17 cellular contexts compared by ENCODE assay signal in the genomic region with DNA sequence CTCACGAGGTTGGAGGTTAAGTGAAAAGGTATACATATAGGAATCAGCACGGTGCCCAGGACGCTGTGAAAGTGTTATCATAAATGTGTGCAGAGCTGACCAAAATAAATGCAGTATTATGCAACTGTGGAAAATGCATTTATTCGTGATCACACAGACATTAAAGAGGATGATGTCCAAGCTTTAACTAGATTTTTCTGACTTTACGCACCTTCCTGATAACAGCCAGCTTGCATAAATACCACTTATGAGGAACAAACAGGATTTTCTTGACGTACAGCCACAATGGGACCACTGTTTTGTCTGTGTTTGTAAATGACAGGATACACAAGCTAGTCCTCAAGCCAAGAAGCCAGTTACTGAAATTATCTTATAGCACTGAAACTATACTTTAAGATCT.
DNase-seq lines count a peak whose midpoint lies in the region; ATAC-seq, FAIRE-seq and TF ChIP-seq lines count a peak whose summit lies in the region.
"Had no signal": no experiment of that assay in that cellular context is flagged by ENCODE, and none has a peak within 500 bp of the region (broad histone marks: within the 10 kb centered on the region; RNA-seq: fewer than 3 reads in every experiment).

No MANE protein-coding gene starts in this region.

- no peaks in the 10 kb centered on the region for H3K27me3 Mint-ChIP-seq in Caco-2 (ENCODE audit: insufficient read depth, unreplicated experiment)
- no peaks in the 10 kb centered on the region for H3K27me3 Mint-ChIP-seq in activated CD4-positive, alpha-beta memory T cell treated with anti-CD3 and anti-CD28 coated beads, Interleukin-2, amount 10 ng/mL, durations not matched to agents 7 days and 5 days

- no peak for ATAC-seq in pancreas
- ATAC-seq in left ventricle myocardium superior: no peak
- ATAC-seq: CD8-positive, alpha-beta T cell; K562 had no signal

- H3K27ac ChIP-seq in colonic mucosa (peak overlapping the region; percentile 7), pancreas (peak overlapping the region; percentile 28 to 85 (median 78))
- H3K27ac ChIP-seq: BLaER1 treated with 17β-estradiol and CSF1 and Interleukin-3, amounts not matched to agents 10 nM and 100 nM had no signal

- no peak overlapping the region for H3K9ac ChIP-seq in colonic mucosa (ENCODE audit: low read depth in 2 of 2, low read length in 2 of 2)
- H3K9ac ChIP-seq: BLaER1 treated with 17β-estradiol and CSF1 and Interleukin-3, amounts not matched to agents 10 nM and 100 nM had no signal

- no peaks in the 10 kb centered on the region for H3K9me3 ChIP-seq in Caco-2
- H3K9me3 ChIP-seq in colonic mucosa: no peaks in the 10 kb centered on the region
- H3K9me3 ChIP-seq in pancreas: no peaks in the 10 kb centered on the region
- H3K9me3 ChIP-seq: BLaER1 treated with 17β-estradiol and CSF1 and Interleukin-3, amounts not matched to agents 10 nM and 100 nM had no signal

- 20 to 26% methylated on average over 6 of the region's 6 CpGs for WGBS in pancreas, 2 donors

- CTCF ChIA-PET in Caco-2 (lab: Charles Lee): no interaction called here
- CTCF ChIA-PET in activated CD4-positive, alpha-beta memory T cell treated with anti-CD3 and anti-CD28 coated beads, Interleukin-2, amount 10 ng/mL, durations not matched to agents 7 days and 5 days (lab: Charles Lee): no interaction called here

- H3K27ac Mint-ChIP-seq in Caco-2 (ENCODE audit: unreplicated experiment): peak overlapping the region; percentile 76
- H3K27ac Mint-ChIP-seq in activated CD4-positive, alpha-beta memory T cell treated with anti-CD3 and anti-CD28 coated beads, Interleukin-2, amount 10 ng/mL, durations not matched to agents 7 days and 5 days: no peak overlapping the region
- H3K27ac Mint-ChIP-seq: CD8-positive, alpha-beta T cell had no signal

- POLR2A ChIA-PET in Caco-2 (lab: Charles Lee): no interaction called here
- POLR2A ChIA-PET in activated CD4-positive, alpha-beta memory T cell treated with anti-CD3 and anti-CD28 coated beads, Interleukin-2, amount 10 ng/mL, durations not matched to agents 7 days and 5 days (lab: Charles Lee): no interaction called here

- H3K9me3 Mint-ChIP-seq in Caco-2 (ENCODE audit: unreplicated experiment): peaks cover 13% of the 10 kb centered on the region
- no peaks in the 10 kb centered on the region for H3K9me3 Mint-ChIP-seq in activated CD4-positive, alpha-beta memory T cell treated with anti-CD3 and anti-CD28 coated beads, Interleukin-2, amount 10 ng/mL, durations not matched to agents 7 days and 5 days
- H3K9me3 Mint-ChIP-seq: CD8-positive, alpha-beta T cell had no signal

- intact Hi-C loops in Caco-2 (cut with micrococcal nuclease; ENCODE audit: unreplicated experiment) (loop anchor here (5.0 kb wide), 1 partner anchor 236 kb away; no protein-coding TSS in a partner anchor), colonic mucosa (cut with DNase I) (no loop called here), pancreas (cut with DNase I) (no loop called here), left ventricle myocardium superior (cut with micrococcal nuclease) (no loop called here)

- peaks cover 64% of the 10 kb centered on the region for H3K4me1 ChIP-seq in Caco-2
- peaks cover 5% of the 10 kb centered on the region for H3K4me1 ChIP-seq in colonic mucosa
- H3K4me1 ChIP-seq in pancreas: peaks cover 47 to 49% (median 47%) of the 10 kb centered on the region in 3 donors

- peaks cover 45% of the 10 kb centered on the region for H3K4me1 Mint-ChIP-seq in Caco-2 (ENCODE audit: low read depth, unreplicated experiment)
- H3K4me1 Mint-ChIP-seq in activated CD4-positive, alpha-beta memory T cell treated with anti-CD3 and anti-CD28 coated beads, Interleukin-2, amount 10 ng/mL, durations not matched to agents 7 days and 5 days: no peaks in the 10 kb centered on the region

- H3K4me3 Mint-ChIP-seq in Caco-2 (ENCODE audit: unreplicated experiment): peak overlapping the region; percentile 44
- H3K4me3 Mint-ChIP-seq in activated CD4-positive, alpha-beta memory T cell treated with anti-CD3 and anti-CD28 coated beads, Interleukin-2, amount 10 ng/mL, durations not matched to agents 7 days and 5 days: no peak overlapping the region
- H3K4me3 Mint-ChIP-seq: CD8-positive, alpha-beta T cell had no signal

- peaks cover 8% of the 10 kb centered on the region for H3K36me3 Mint-ChIP-seq in Caco-2 (ENCODE audit: insufficient read depth, unreplicated experiment)
- no peaks in the 10 kb centered on the region for H3K36me3 Mint-ChIP-seq in activated CD4-positive, alpha-beta memory T cell treated with anti-CD3 and anti-CD28 coated beads, Interleukin-2, amount 10 ng/mL, durations not matched to agents 7 days and 5 days (ENCODE audit: low read depth)
- H3K36me3 Mint-ChIP-seq: CD8-positive, alpha-beta T cell had no signal

- no peaks in the 10 kb centered on the region for H3K36me3 ChIP-seq in Caco-2 (ENCODE audit: control insufficient read depth, insufficient read depth, low read length)
- H3K36me3 ChIP-seq in colonic mucosa: no peaks in the 10 kb centered on the region
- H3K36me3 ChIP-seq in pancreas: no peaks in the 10 kb centered on the region
- H3K36me3 ChIP-seq: BLaER1 treated with 17β-estradiol and CSF1 and Interleukin-3, amounts not matched to agents 10 nM and 100 nM had no signal

- FAIRE-seq in pancreas (lab: Jason Lieb, UNC): no peak
- FAIRE-seq: K562 had no signal

- no peaks in the 10 kb centered on the region for H3K27me3 ChIP-seq in Caco-2 (replicated peaks; ENCODE audit: control insufficient read depth, insufficient read depth, low read length)
- H3K27me3 ChIP-seq in colonic mucosa: no peaks in the 10 kb centered on the region
- no peaks in the 10 kb centered on the region for H3K27me3 ChIP-seq in pancreas
- H3K27me3 ChIP-seq: BLaER1 treated with 17β-estradiol and CSF1 and Interleukin-3, amounts not matched to agents 10 nM and 100 nM had no signal

- DNase-seq in Caco-2 (no peak), NCI-H748 (lab: John Stamatoyannopoulos, UW; ENCODE audit: unreplicated experiment) (peak; percentile 44), colonic mucosa (no peak), pancreas (no peak), dermis blood vessel endothelial cell (no peak), left ventricle myocardium superior (no peak)
- DNase-seq in activated CD4-positive, alpha-beta memory T cell treated with anti-CD3 and anti-CD28 coated beads, Interleukin-2, amount 10 ng/mL, durations not matched to agents 7 days and 5 days: no peak
- DNase-seq in stimulated activated CD4-positive, alpha-beta T cell treated with anti-CD3 and anti-CD28 coated beads, Interleukin-2, amount 100 ng/mL, for 48 hours: no peak
- DNase-seq: CD8-positive, alpha-beta T cell; DND-41; HCEC 1CT; NCI-H1092 treated with DMSO at 0.1 percent for 48 hours; NCI-H2107; NCI-H2227 treated with DMSO at 0.1 percent for 48 hours; NCI-H524 had no signal

- BruUV-seq in Caco-2 (replicated peaks; lab: Mats Ljungman, UMichigan): no TSS peak

- H3K4me3 ChIP-seq in Caco-2 (ENCODE audit: low read depth, low read length) (no peak overlapping the region), colonic mucosa (no peak overlapping the region), pancreas (no peak overlapping the region)
- H3K4me3 ChIP-seq: BLaER1 treated with 17β-estradiol and CSF1 and Interleukin-3, amounts not matched to agents 10 nM and 100 nM; K562 had no signal

- no peak for TF ChIP-seq CTCF in Caco-2 (IDR thresholded peaks at IDR 0.05; ENCODE audit: insufficient read depth in 1 of 2, low read depth in 1 of 2, low read length in 1 of 2, severe bottlenecking in 1 of 2, unreplicated experiment in 1 of 2)
- TF ChIP-seq CTCF in colonic mucosa (IDR thresholded peaks at IDR 0.05): no peak
- no peak for TF ChIP-seq CTCF in pancreas (IDR thresholded peaks at IDR 0.05)
